ENCODE assay signal across 12 cellular contexts in the genomic region with DNA sequence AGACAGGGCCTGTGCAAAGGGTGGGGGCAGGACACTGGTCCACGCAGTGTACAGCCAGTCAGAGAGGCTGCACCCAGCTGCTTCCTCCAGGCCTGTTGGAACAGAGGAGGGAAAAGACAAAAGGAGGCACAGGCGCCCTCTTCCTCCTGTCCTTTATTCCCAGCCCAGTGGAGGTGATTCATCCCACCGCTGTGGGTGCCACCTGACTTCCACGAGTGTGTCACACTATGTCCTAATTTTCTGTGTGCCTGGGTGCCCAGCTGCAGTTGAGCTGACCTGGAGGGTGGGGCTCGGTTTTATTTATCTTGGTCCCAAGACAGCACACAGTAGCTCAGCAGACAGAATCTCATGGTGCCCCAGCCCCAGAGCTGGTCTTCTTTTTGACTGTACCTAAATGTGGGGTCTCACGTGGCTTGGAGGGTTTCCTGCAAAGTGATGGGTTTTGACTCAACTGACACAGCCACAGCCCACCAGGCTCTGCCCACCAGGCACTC. TPM values are rescaled to one million over a fixed set of nuclear protein-coding genes. Genes with fewer than 3 reads are reported as not detected.
A peak's percentile ranks its signal among the peaks of the same experiment; 100 is the strongest.
DNase-seq lines count a peak whose midpoint lies in the region; ATAC-seq and TF ChIP-seq lines count a peak whose summit lies in the region.
"Had no signal": no experiment of that assay in that cellular context is flagged by ENCODE, and none has a peak within 500 bp of the region (broad histone marks: within the 10 kb centered on the region; RNA-seq: fewer than 3 reads in every experiment).

No MANE protein-coding gene starts in this region.

- H3F3A ChIP-seq in MM.1S (ENCODE audit: insufficient read depth, low read length): no peaks in the 10 kb centered on the region

- H3K27me3 ChIP-seq in BLaER1 treated with 17β-estradiol and CSF1 and Interleukin-3, amounts not matched to agents 10 nM and 100 nM: no peaks in the 10 kb centered on the region
- H3K27me3 ChIP-seq in liver (ENCODE audit: control insufficient read depth in 4 of 4, insufficient read depth in 4 of 4, low read length in 3 of 4): no peaks in the 10 kb centered on the region
- H3K27me3 ChIP-seq in MM.1S (replicated peaks; ENCODE audit: insufficient read depth, low read length): no peaks in the 10 kb centered on the region
- H3K27me3 ChIP-seq: BE2C had no signal

- H3K9me2 ChIP-seq in MM.1S (replicated peaks; ENCODE audit: insufficient read depth, low read length): no peaks in the 10 kb centered on the region

- peak overlapping the region in 10 of 11 experiments; percentile 2 to 59 (median 25); a peak in 11 of 22 replicates for H3K9ac ChIP-seq in BLaER1 treated with 17β-estradiol and CSF1 and Interleukin-3, amounts not matched to agents 10 nM and 100 nM
- no peak overlapping the region for H3K9ac ChIP-seq in liver (ENCODE audit: low read depth in 1 of 2, low read length in 2 of 2)
- no peak overlapping the region for H3K9ac ChIP-seq in MM.1S (ENCODE audit: low read length)

- no peak for TF ChIP-seq RAD21 in liver (IDR thresholded peaks at IDR 0.05)

- H3K27ac ChIP-seq in BLaER1 treated with 17β-estradiol and CSF1 and Interleukin-3, amounts not matched to agents 10 nM and 100 nM: peak overlapping the region in 10 of 11 experiments; percentile 35 to 69 (median 64); a peak in 19 of 22 replicates
- H3K27ac ChIP-seq in caudate nucleus (ENCODE audit: low read depth, low read length) (peak overlapping the region; percentile 40), liver (ENCODE audit: low read depth in 1 of 2, low read length in 2 of 2) (peak overlapping the region; percentile 53 to 65), MM.1S (ENCODE audit: low read length) (no peak overlapping the region)

- no peaks in the 10 kb centered on the region for H3K9me3 ChIP-seq in BLaER1 treated with 17β-estradiol and CSF1 and Interleukin-3, amounts not matched to agents 10 nM and 100 nM (replicated peaks in 1 of 11)
- H3K9me3 ChIP-seq in liver (ENCODE audit: control insufficient read depth in 4 of 4, low read length in 3 of 4): no peaks in the 10 kb centered on the region
- no peaks in the 10 kb centered on the region for H3K9me3 ChIP-seq in MM.1S (replicated peaks; ENCODE audit: insufficient read depth, low read length)
- H3K9me3 ChIP-seq: BE2C had no signal

- H2AFZ ChIP-seq in MM.1S (ENCODE audit: low read length): no peak overlapping the region

- peaks cover 4 to 37% (median 10%) of the 10 kb centered on the region in 11 experiments; a peak in 17 of 22 replicates for H3K36me3 ChIP-seq in BLaER1 treated with 17β-estradiol and CSF1 and Interleukin-3, amounts not matched to agents 10 nM and 100 nM
- no peaks in the 10 kb centered on the region for H3K36me3 ChIP-seq in liver (ENCODE audit: control insufficient read depth in 4 of 4, insufficient read depth in 3 of 4, low read depth in 1 of 4, low read length in 3 of 4)
- no peaks in the 10 kb centered on the region for H3K36me3 ChIP-seq in MM.1S (replicated peaks; ENCODE audit: insufficient read depth, low read length)
- H3K36me3 ChIP-seq: BE2C had no signal

- peak overlapping the region; percentile 61 to 99 (median 76) for H3K4me2 ChIP-seq in BLaER1 treated with 17β-estradiol and CSF1 and Interleukin-3, amounts not matched to agents 10 nM and 100 nM
- H3K4me2 ChIP-seq in MM.1S (ENCODE audit: low read depth, low read length): no peak overlapping the region

- no peak overlapping the region for H3K4me3 ChIP-seq in BLaER1 treated with 17β-estradiol and CSF1 and Interleukin-3, amounts not matched to agents 10 nM and 100 nM
- H3K4me3 ChIP-seq in liver (ENCODE audit: low read depth in 1 of 3, low read length in 3 of 3): no peak overlapping the region
- H3K4me3 ChIP-seq in MM.1S (ENCODE audit: low read length): no peak overlapping the region

- peaks cover 85 to 100% (median 98%) of the 10 kb centered on the region in 11 experiments; a peak in 21 of 22 replicates for H4K20me1 ChIP-seq in BLaER1 treated with 17β-estradiol and CSF1 and Interleukin-3, amounts not matched to agents 10 nM and 100 nM
- peaks cover 19% of the 10 kb centered on the region for H4K20me1 ChIP-seq in MM.1S (ENCODE audit: insufficient read depth, low read length)

- TF ChIP-seq CTCF in liver (IDR thresholded peaks at IDR 0.05; ENCODE audit: low read depth, low read length, missing input control): no peak
- TF ChIP-seq CTCF in MM.1S (IDR thresholded peaks at IDR 0.05; ENCODE audit: low read length): no peak

- ATAC-seq in GM18861 (IDR thresholded peaks at IDR 0.05; ENCODE audit: unreplicated experiment): no peak
- no peak for ATAC-seq in HG02973 (IDR thresholded peaks at IDR 0.05; ENCODE audit: unreplicated experiment)

- 56% methylated on average over 6 of the region's 6 CpGs for WGBS in liver

- H3K4me1 ChIP-seq in BLaER1 treated with 17β-estradiol and CSF1 and Interleukin-3, amounts not matched to agents 10 nM and 100 nM: peaks cover 66 to 93% (median 79%) of the 10 kb centered on the region in 10 experiments
- H3K4me1 ChIP-seq in liver (ENCODE audit: control insufficient read depth in 4 of 4, insufficient read depth in 4 of 4, low read length in 3 of 4) (peaks cover 9 to 44% (median 33%) of the 10 kb centered on the region in 4 donors), MM.1S (ENCODE audit: low read length) (no peaks in the 10 kb centered on the region)

- peaks cover 99% of the 10 kb centered on the region for H3K79me2 ChIP-seq in MM.1S (ENCODE audit: low read length)

- DNase-seq in M059J (ENCODE audit: low read depth): peak; percentile 67
- peak in 1 of 61 donors; percentile 13 for DNase-seq in caudate nucleus (lab: John Stamatoyannopoulos, UW)
- DNase-seq in MM.1S: no peak
- no peak for DNase-seq in AG08396 (ENCODE audit: low spot score)
- DNase-seq: anterior cingulate cortex, BE2C, NCI-H1092 treated with DMSO at 0.1 percent for 48 hours had no signal

TF ChIP-seq in liver, 16 proteins besides CTCF, POLR2A, EP300 and RAD21:
- TF ChIP-seq JUND (IDR thresholded peaks at IDR 0.05) (peak in 1 of 2 donors; percentile 86), FOXA1 (IDR thresholded peaks at IDR 0.05) (no peak), YY1 (IDR thresholded peaks at IDR 0.05) (peak; percentile 16), EGR1 (IDR thresholded peaks at IDR 0.05; ENCODE audit: low read depth in 2 of 2) (no peak), GABPA (IDR thresholded peaks at IDR 0.05 in 1 of 2, conservative IDR thresholded peaks at IDR 0.05 in 1 of 2) (no peak), SP1 (IDR thresholded peaks at IDR 0.05) (peak; percentile 16), RXRA (IDR thresholded peaks at IDR 0.05) (peak in 1 of 2 donors; percentile 83), HNF4A (conservative IDR thresholded peaks at IDR 0.05) (peak; percentile 8 to 66)
- TF ChIP-seq, protein P1, sequence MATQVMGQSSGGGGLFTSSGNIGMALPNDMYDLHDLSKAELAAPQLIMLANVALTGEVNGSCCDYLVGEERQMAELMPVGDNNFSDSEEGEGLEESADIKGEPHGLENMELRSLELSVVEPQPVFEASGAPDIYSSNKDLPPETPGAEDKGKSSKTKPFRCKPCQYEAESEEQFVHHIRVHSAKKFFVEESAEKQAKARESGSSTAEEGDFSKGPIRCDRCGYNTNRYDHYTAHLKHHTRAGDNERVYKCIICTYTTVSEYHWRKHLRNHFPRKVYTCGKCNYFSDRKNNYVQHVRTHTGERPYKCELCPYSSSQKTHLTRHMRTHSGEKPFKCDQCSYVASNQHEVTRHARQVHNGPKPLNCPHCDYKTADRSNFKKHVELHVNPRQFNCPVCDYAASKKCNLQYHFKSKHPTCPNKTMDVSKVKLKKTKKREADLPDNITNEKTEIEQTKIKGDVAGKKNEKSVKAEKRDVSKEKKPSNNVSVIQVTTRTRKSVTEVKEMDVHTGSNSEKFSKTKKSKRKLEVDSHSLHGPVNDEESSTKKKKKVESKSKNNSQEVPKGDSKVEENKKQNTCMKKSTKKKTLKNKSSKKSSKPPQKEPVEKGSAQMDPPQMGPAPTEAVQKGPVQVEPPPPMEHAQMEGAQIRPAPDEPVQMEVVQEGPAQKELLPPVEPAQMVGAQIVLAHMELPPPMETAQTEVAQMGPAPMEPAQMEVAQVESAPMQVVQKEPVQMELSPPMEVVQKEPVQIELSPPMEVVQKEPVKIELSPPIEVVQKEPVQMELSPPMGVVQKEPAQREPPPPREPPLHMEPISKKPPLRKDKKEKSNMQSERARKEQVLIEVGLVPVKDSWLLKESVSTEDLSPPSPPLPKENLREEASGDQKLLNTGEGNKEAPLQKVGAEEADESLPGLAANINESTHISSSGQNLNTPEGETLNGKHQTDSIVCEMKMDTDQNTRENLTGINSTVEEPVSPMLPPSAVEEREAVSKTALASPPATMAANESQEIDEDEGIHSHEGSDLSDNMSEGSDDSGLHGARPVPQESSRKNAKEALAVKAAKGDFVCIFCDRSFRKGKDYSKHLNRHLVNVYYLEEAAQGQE (IDR thresholded peaks at IDR 0.05): no peak

RNA-seq across cellular contexts. Expression of a gene that starts 9.0 kb away (rescaled TPM):
- 4.1 and 6.3 TPM in 2 replicates for total RNA-seq in M059J (2014; rRNA removed; shearing (Covaris generic))
- total RNA-seq in liver: 10 to 100 TPM in 1 of 2 donors, 1 to 10 TPM in 1; 8.4 to 14.0 TPM
- polyA plus RNA-seq in liver: 10 to 100 TPM in 1 of 2 donors, 1 to 10 TPM in 1; 5.3 to 10.2 TPM

RNA-seq across cellular contexts. Expression of a gene that starts 33.2 kb away (rescaled TPM):
- total RNA-seq in M059J (2014; rRNA removed; shearing (Covaris generic)): not detected in 2 replicates
- under 1 TPM in 1 of 2 donors, not detected in 1; 0.08 TPM for total RNA-seq in liver
- polyA plus RNA-seq in liver: under 1 TPM in 1 of 2 donors, not detected in 1; 0.05 TPM
- total RNA-seq: subcutaneous adipose tissue had no signal

RNA-seq across cellular contexts. Expression of a gene that starts 33.4 kb away (rescaled TPM):
- 3.7 and 4.1 TPM in 2 replicates for total RNA-seq in M059J (2014; rRNA removed; shearing (Covaris generic))
- 1 to 10 TPM in 1 of 2 donors, under 1 TPM in 1; 0.89 to 3.0 TPM for total RNA-seq in liver
- polyA plus RNA-seq in liver: 1 to 10 TPM in 1 of 2 donors, under 1 TPM in 1; 0.94 to 1.7 TPM

Comparison
In these comparisons a context has a peak if more than half of its experiments do, and no peak if none do; other contexts are left out.
1. H3K9ac ChIP-seq: peak in BLaER1 treated with 17β-estradiol and CSF1 and Interleukin-3, amounts not matched to agents 10 nM and 100 nM (10 of 11); none in liver (0 of 2) and MM.1S (single experiment).